In the genomic region with DNA sequence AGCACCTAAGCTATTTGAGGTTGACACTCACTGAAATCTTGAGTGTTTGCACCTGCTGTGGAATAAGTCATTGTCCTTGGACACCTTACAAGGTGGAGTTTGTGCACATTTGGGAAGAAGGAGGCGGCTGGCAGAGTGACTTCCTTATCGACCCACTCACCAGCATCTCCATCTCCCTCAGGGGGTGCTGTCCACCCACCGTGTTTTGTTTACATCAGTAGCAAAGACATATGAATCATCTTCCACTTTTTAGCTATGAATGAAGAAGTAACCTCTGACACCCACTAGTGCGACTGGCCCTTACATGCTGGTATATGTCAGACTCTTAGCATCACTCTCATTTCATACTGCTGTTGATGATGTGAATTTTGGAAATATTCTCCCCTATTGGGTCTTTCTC, we compare ENCODE assay signal across 8 cellular contexts.
DNase-seq lines count a peak whose midpoint lies in the region; ATAC-seq and TF ChIP-seq lines count a peak whose summit lies in the region.

No MANE protein-coding gene starts in this region.

- intact Hi-C loops in uterus (cut with DNase I; ENCODE audit: low total_unique reads): no loop called here

- H3K27ac ChIP-seq in AG04450 (ENCODE audit: low read depth, low read length) (peak overlapping the region; percentile 42), cingulate gyrus (ENCODE audit: low read depth, low read length) (peak overlapping the region; percentile 95), uterus (no peak overlapping the region)

- ATAC-seq in GM21786 (IDR thresholded peaks at IDR 0.05; ENCODE audit: unreplicated experiment): peak; percentile 35

- no peaks in the 10 kb centered on the region for H3K36me3 ChIP-seq in uterus

- POLR2A ChIA-PET in AG04450 (lab: Yijun Ruan, JAX): interaction anchor here (2.2 kb wide), 1 partner anchor 15 kb away, joined by 7 read pairs; no protein-coding TSS in a partner anchor

- H3K27me3 ChIP-seq in AG04450 (ENCODE audit: control insufficient read depth, insufficient read depth, low read length): no peaks in the 10 kb centered on the region
- no peaks in the 10 kb centered on the region for H3K27me3 ChIP-seq in uterus

- H3K4me1 ChIP-seq in uterus: no peaks in the 10 kb centered on the region

- H3K4me3 ChIP-seq in AG04450 (ENCODE audit: low read depth, low read length): no peak overlapping the region
- no peak overlapping the region for H3K4me3 ChIP-seq in uterus

- 0 out of 2 replicates have a peak, but pooled peaks have one; percentile 4 for TF ChIP-seq CTCF in AG04450 (IDR thresholded peaks at IDR 0.05; ENCODE audit: low read depth, low read length)
- TF ChIP-seq CTCF in uterus (IDR thresholded peaks at IDR 0.05): no peak

- in situ Hi-C loops in SK-MEL-5 (cut with HindIII; ENCODE audit: low pct_unique_long_range_greater_than_20kb, low sequenced_read_pairs): no loop called here

- DNase-seq in AG04450 (ENCODE audit: low read depth, low spot score): no peak
- DNase-seq in SK-MEL-5 (ENCODE audit: low read depth, low spot score): peak; percentile 59
- peak; percentile 16 to 39 for DNase-seq in stimulated activated CD4-positive, alpha-beta T cell treated with anti-CD3 and anti-CD28 coated beads, Interleukin-2, amount 100 ng/mL, for 24 hours
- DNase-seq in uterus: no peak
- no peak for DNase-seq in NCI-H345 (lab: John Stamatoyannopoulos, UW)
- DNase-seq in effector CD4-positive, alpha-beta T cell: no peak

- CTCF ChIA-PET in AG04450 (lab: Charles Lee): interaction anchor here (1.1 to 1.5 kb wide), 3 partner anchors 201 to 386 kb away, joined by 3 to 4 read pairs (median 3); no protein-coding TSS in a partner anchor

- no peak for TF ChIP-seq POLR2A in uterus (IDR thresholded peaks at IDR 0.05)

- H3K9me3 ChIP-seq in AG04450 (ENCODE audit: control insufficient read depth, insufficient read depth, low read length): no peaks in the 10 kb centered on the region
- no peaks in the 10 kb centered on the region for H3K9me3 ChIP-seq in uterus

Comparison
In these comparisons a context has a peak if more than half of its experiments do, and no peak if none do; other contexts are left out.
1. DNase-seq: peak in SK-MEL-5 (single experiment) and stimulated activated CD4-positive, alpha-beta T cell treated with anti-CD3 and anti-CD28 coated beads, Interleukin-2, amount 100 ng/mL, for 24 hours (2 of 2); none in AG04450 (single experiment), uterus (0 of 2), NCI-H345 (single experiment) and effector CD4-positive, alpha-beta T cell (single experiment).
2. H3K27ac ChIP-seq: peak in AG04450 (single experiment) and cingulate gyrus (single experiment); none in uterus (0 of 2).